Comparison of ENCODE assay signal across 8 cellular contexts in the genomic region with DNA sequence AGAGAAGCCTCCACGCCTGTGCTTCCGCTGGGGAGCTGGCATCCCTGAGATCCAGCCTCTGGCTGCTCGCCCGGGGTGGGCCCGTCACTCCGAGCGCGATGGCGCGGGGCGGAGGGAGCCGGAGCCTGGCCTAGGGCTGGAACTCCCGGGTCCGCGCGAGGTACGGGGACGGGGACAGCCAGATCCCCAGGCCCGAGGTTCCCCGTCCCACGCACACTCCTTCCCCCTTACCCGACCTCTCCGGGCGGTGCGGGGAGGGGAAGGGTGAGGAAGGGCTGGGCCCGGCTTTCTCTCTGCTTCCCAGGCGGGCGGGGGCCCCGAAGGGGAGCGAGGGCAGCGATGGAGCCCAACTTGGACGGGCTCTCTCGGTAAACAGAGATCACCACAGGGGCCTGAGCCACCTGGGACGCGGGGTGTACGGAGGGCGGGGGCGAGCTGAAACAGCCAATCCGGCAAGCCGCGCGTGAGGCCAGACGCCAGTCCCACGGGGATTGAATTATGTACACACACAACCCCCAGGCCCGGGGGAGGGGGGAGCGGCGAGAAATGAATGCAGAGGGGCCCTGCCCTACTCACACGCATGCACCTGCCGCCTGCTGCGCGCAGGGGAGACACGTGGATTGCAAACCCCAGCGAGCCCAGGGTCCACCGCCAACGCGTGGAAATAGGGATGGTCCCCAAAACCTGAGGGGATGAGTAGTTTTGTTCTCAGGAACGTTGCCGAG. TPM values are rescaled to one million over a fixed set of nuclear protein-coding genes. Genes with fewer than 3 reads are reported as not detected.
DNase-seq lines count a peak whose midpoint lies in the region; ATAC-seq and TF ChIP-seq lines count a peak whose summit lies in the region.

A gene with protein sequence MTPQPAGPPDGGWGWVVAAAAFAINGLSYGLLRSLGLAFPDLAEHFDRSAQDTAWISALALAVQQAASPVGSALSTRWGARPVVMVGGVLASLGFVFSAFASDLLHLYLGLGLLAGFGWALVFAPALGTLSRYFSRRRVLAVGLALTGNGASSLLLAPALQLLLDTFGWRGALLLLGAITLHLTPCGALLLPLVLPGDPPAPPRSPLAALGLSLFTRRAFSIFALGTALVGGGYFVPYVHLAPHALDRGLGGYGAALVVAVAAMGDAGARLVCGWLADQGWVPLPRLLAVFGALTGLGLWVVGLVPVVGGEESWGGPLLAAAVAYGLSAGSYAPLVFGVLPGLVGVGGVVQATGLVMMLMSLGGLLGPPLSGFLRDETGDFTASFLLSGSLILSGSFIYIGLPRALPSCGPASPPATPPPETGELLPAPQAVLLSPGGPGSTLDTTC (minus strand): TSS at position 549 of the 725 bp plus-strand sequence. CDS start 579 bp downstream, outside the sequence.

- TF ChIP-seq CTCF in BJ (IDR thresholded peaks at IDR 0.05; ENCODE audit: insufficient read depth, low read depth, low read length) = no peak
- no peak for TF ChIP-seq CTCF in NB4 (IDR thresholded peaks at IDR 0.05; ENCODE audit: low read depth, low read length)
- TF ChIP-seq CTCF in gastroesophageal sphincter (IDR thresholded peaks at IDR 0.05) = no peak
- no peak for TF ChIP-seq CTCF in parathyroid adenoma (IDR thresholded peaks at IDR 0.05)

- H3K36me3 ChIP-seq in BJ (ENCODE audit: control insufficient read depth, insufficient read depth, low read length) (no peaks in the 10 kb centered on the region), gastroesophageal sphincter (no peaks in the 10 kb centered on the region), parathyroid adenoma (ENCODE audit: control insufficient read depth, insufficient read depth, low read length) (no peaks in the 10 kb centered on the region)

- peak within 1 kb of the TSS; percentile 92 for H2AFZ ChIP-seq in parathyroid adenoma

- peak within 1 kb of the TSS; percentile 85 for H3K4me2 ChIP-seq in parathyroid adenoma (ENCODE audit: low read length)

- no peak for TF ChIP-seq EP300 in gastroesophageal sphincter (IDR thresholded peaks at IDR 0.05)

- TF ChIP-seq POLR2A in NB4 (IDR thresholded peaks at IDR 0.05; ENCODE audit: extremely low read depth, insufficient read length) (no peak), gastroesophageal sphincter (IDR thresholded peaks at IDR 0.05) (no peak)

- POLR2A ChIA-PET in BJ (lab: Charles Lee) = interaction anchor here (0.6 kb wide), 1 partner anchor 195 kb away, joined by 3 read pairs; the partner anchor contains the start of gene PHF23

- DNase-seq in BJ (ENCODE audit: low read depth) = no peak
- peak; percentile 54 for DNase-seq in NB4 (ENCODE audit: low read depth)
- peak; percentile 70 for DNase-seq in activated CD8-positive, alpha-beta memory T cell treated with anti-CD3 and anti-CD28 coated beads, Interleukin-2, amount 50 U/mL, for 48 hours

- H3K27ac ChIP-seq in gastroesophageal sphincter (peak within 1 kb of the TSS in 3 of 4 donors; percentile 31 to 66 (median 35)), parathyroid adenoma (peak within 1 kb of the TSS; percentile 96)

- WGBS in gastroesophageal sphincter (ENCODE audit: low coverage in 1 of 2), 2 donors = 3 to 15% methylated on average over 9 to 16 of the region's 58 CpGs

- peaks cover 0 to 45% (median 25%) of the 10 kb centered on the region in 3 donors for H3K4me1 ChIP-seq in gastroesophageal sphincter
- peaks cover 27% of the 10 kb centered on the region for H3K4me1 ChIP-seq in parathyroid adenoma

- H3K4me3 ChIP-seq in BJ (ENCODE audit: low read depth, low read length) = peak within 1 kb of the TSS; percentile 35
- no peak within 1 kb of the TSS for H3K4me3 ChIP-seq in NB4 (ENCODE audit: low read depth, low read length)
- peak within 1 kb of the TSS; percentile 2 to 54 for H3K4me3 ChIP-seq in gastroesophageal sphincter
- peak within 1 kb of the TSS; percentile 66 for H3K4me3 ChIP-seq in parathyroid adenoma (ENCODE audit: low read depth, low read length)

- CTCF ChIA-PET in BJ (lab: Yijun Ruan, JAX) = interaction anchor here (0.6 to 5.0 kb wide), 4 partner anchors 93 to 253 kb away, joined by 3 to 44 read pairs (median 4); no protein-coding TSS in a partner anchor

- H3K9ac ChIP-seq in parathyroid adenoma = peak within 1 kb of the TSS; percentile 77

- ATAC-seq in gastroesophageal sphincter = peak; percentile 57
- ATAC-seq in GM18873 (IDR thresholded peaks at IDR 0.05; ENCODE audit: low FRiP score, unreplicated experiment) = no peak
- no peak for ATAC-seq in HG03457 (IDR thresholded peaks at IDR 0.05; ENCODE audit: unreplicated experiment)
- no peak for ATAC-seq in GM19455 (IDR thresholded peaks at IDR 0.05; ENCODE audit: unreplicated experiment)

- no peaks in the 10 kb centered on the region for H3K9me3 ChIP-seq in gastroesophageal sphincter
- no peaks in the 10 kb centered on the region for H3K9me3 ChIP-seq in parathyroid adenoma (ENCODE audit: control insufficient read depth, low read length)

- no peaks in the 10 kb centered on the region for H3K79me2 ChIP-seq in parathyroid adenoma

- H3K27me3 ChIP-seq in BJ (ENCODE audit: control insufficient read depth, insufficient read depth, low read length) = peaks cover 14% of the 10 kb centered on the region
- peaks cover 67% of the 10 kb centered on the region for H3K27me3 ChIP-seq in gastroesophageal sphincter
- H3K27me3 ChIP-seq in parathyroid adenoma (ENCODE audit: control insufficient read depth, insufficient read depth, low read length) = no peaks in the 10 kb centered on the region

RNA-seq across cellular contexts. Expression of the gene that starts here (rescaled TPM):
- polyA plus RNA-seq in BJ (2011; rRNA removed) = not detected in 2 replicates
- not detected in 2 replicates for polyA minus RNA-seq in BJ (2011; rRNA and poly(A)+ RNA removed)
- total RNA-seq in gastroesophageal sphincter = under 1 TPM in 3 of 4 donors, not detected in 1; 0.32 to 0.54 (median 0.39) TPM

Comparison
In these comparisons a context has a peak if more than half of its experiments do, and no peak if none do; other contexts are left out.
1. Peak in ATAC-seq, H3K4me3 ChIP-seq and H3K27ac ChIP-seq in gastroesophageal sphincter; RNA of the gene not detected or under 1 TPM.